8 cellular contexts compared by ENCODE assay signal in the genomic region with DNA sequence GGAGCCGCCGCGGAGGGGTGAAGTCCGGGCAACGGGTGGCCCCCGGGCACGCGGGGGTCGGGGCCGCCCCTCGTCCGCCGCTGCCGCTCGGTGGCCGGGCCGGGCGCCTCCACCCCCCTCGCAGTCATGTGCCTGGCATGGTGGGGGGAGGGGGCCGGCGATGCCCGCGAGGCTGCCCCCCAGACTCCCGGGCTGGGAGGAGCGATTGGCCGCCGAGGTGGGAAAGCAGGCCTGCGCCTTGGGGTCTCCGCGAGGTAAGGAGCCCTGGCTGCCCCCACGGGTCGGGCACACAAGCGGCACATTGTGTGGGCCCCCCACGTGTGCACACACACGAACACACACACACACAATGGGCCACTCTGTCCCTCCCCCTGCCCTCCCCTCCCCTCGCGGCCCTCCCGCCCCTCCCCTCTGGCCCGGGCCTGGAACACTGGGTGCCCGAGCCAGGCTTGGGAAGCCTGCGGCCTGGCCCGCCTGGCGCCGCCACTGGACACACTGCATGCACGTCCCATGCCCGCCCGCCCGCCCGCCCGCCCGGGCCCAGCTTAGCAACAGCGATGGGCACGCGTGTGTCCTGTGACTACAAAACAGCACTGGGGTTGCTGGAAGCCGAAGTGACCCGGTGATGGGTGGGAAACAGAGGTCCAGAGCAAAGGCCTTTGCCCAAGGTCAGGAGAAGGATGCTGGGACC. TPM values are rescaled to one million over a fixed set of nuclear protein-coding genes. Genes with fewer than 3 reads are reported as not detected.
DNase-seq lines count a peak whose midpoint lies in the region; ATAC-seq, FAIRE-seq and TF ChIP-seq lines count a peak whose summit lies in the region.

No MANE protein-coding gene starts in this region.

- H3F3A ChIP-seq in GM23338 (replicated peaks; ENCODE audit: low read depth): no peaks in the 10 kb centered on the region

- no peaks in the 10 kb centered on the region for H3K79me2 ChIP-seq in GM23338 (replicated peaks; ENCODE audit: insufficient read depth)
- H3K79me2 ChIP-seq in hepatocyte: no peaks in the 10 kb centered on the region

- in situ Hi-C loops in astrocyte of the cerebellum (cut with HindIII; ENCODE audit: low sequenced_read_pairs): no loop called here

- 64% methylated on average over 7 of the region's 56 CpGs for WGBS in hepatocyte (ENCODE audit: low lambda C conversion rate, missing lambda C conversion rate)

- H3K27ac ChIP-seq in GM23338 (ENCODE audit: low read depth) (no peak overlapping the region), hepatocyte (no peak overlapping the region), skin epidermis (peak overlapping the region in 7 of 21 experiments; percentile 14 to 72 (median 53))

- no peak overlapping the region for H3K27ac Mint-ChIP-seq in GM23338

- H3K27me3 Mint-ChIP-seq in GM23338 (ENCODE audit: insufficient read depth, low read depth, poor library complexity): peaks cover 4% of the 10 kb centered on the region

- DNase-seq in GM23338 (ENCODE audit: low spot score) (no peak), astrocyte of the cerebellum (ENCODE audit: low read depth) (no peak), hepatocyte (ENCODE audit: low spot score) (no peak), DMS153 treated with DMSO at 0.1 percent for 48 hours (lab: John Stamatoyannopoulos, UW; ENCODE audit: unreplicated experiment) (no peak), GM19239 (ENCODE audit: insufficient read length, low spot score) (no peak), activated gamma-delta T cell treated with Interleukin-2 at 50 U/mL for 16 hours (no peak)

- H3K4me3 Mint-ChIP-seq in GM23338: peak overlapping the region; percentile 66

- H3K36me3 ChIP-seq in GM23338 (ENCODE audit: insufficient read depth): no peaks in the 10 kb centered on the region
- H3K36me3 ChIP-seq in hepatocyte (replicated peaks; ENCODE audit: insufficient read depth, low read depth): no peaks in the 10 kb centered on the region

- H3K36me3 Mint-ChIP-seq in GM23338 (ENCODE audit: low read depth): peaks cover 6% of the 10 kb centered on the region; the same call in 2 of the 3 replicates

- TF ChIP-seq CTCF in GM23338 (conservative IDR thresholded peaks at IDR 0.05; ENCODE audit: low read depth in 2 of 2) (no peak), astrocyte of the cerebellum (IDR thresholded peaks at IDR 0.05; ENCODE audit: low read depth, low read length, missing control alignments) (no peak), hepatocyte (IDR thresholded peaks at IDR 0.05; ENCODE audit: poor library complexity) (no peak)

- no peaks in the 10 kb centered on the region; the same call in 1 of the 2 replicates for H3K4me1 ChIP-seq in GM23338 (ENCODE audit: insufficient read depth)
- peaks cover 10% of the 10 kb centered on the region for H3K4me1 ChIP-seq in hepatocyte (ENCODE audit: insufficient read depth)

- H4K20me1 ChIP-seq in GM23338 (replicated peaks; ENCODE audit: insufficient read depth): no peaks in the 10 kb centered on the region
- peaks cover 2% of the 10 kb centered on the region for H4K20me1 ChIP-seq in hepatocyte (ENCODE audit: insufficient read depth, poor library complexity, severe bottlenecking)

- H3K9me3 ChIP-seq in hepatocyte (ENCODE audit: low read depth): no peaks in the 10 kb centered on the region

- no peaks in the 10 kb centered on the region for H3K9me2 ChIP-seq in GM23338 (ENCODE audit: insufficient read depth)
- H3K9me2 ChIP-seq in hepatocyte (replicated peaks; ENCODE audit: insufficient read depth): no peaks in the 10 kb centered on the region

- H3K4me2 ChIP-seq in GM23338 (peak overlapping the region; percentile 66; the same call in 1 of the 2 replicates), hepatocyte (peak overlapping the region; percentile 76)

- H3K4me1 Mint-ChIP-seq in GM23338: peaks cover 13% of the 10 kb centered on the region

- ATAC-seq in GM23338: peak; percentile 2; the same call in 1 of the 3 replicates
- ATAC-seq in HG02798 (IDR thresholded peaks at IDR 0.05; ENCODE audit: poor library complexity, unreplicated experiment): no peak

- H2AFZ ChIP-seq in GM23338 (no peak overlapping the region), hepatocyte (no peak overlapping the region)

- H3K4me3 ChIP-seq in GM23338 (peak overlapping the region; percentile 48), astrocyte of the cerebellum (ENCODE audit: low read depth, low read length) (peak overlapping the region; percentile 30), hepatocyte (peak overlapping the region; percentile 13), skin epidermis (peak overlapping the region; percentile 8 to 47 (median 23))

- H3K27me3 ChIP-seq in GM23338 (ENCODE audit: insufficient read depth) (no peaks in the 10 kb centered on the region), hepatocyte (no peaks in the 10 kb centered on the region)

- peaks cover under 1% of the 10 kb centered on the region; the same call in 1 of the 3 replicates for H3K9me3 Mint-ChIP-seq in GM23338

- FAIRE-seq in GM19239 (lab: Jason Lieb, UNC): no peak

TF ChIP-seq in GM23338, 12 proteins besides CTCF, POLR2A, EP300 and RAD21 (continues in another document):
- TF ChIP-seq REST (IDR thresholded peaks at IDR 0.05; ENCODE audit: unreplicated experiment) (no peak), POLR2AphosphoS5 (IDR thresholded peaks at IDR 0.05; ENCODE audit: low read depth) (no peak), EZH2 (IDR thresholded peaks at IDR 0.05; ENCODE audit: low read depth, unreplicated experiment) (no peak), EZH2phosphoT487 (IDR thresholded peaks at IDR 0.05; ENCODE audit: unreplicated experiment) (no peak), JUNB (IDR thresholded peaks at IDR 0.05; ENCODE audit: unreplicated experiment) (no peak), NANOG (IDR thresholded peaks at IDR 0.05; ENCODE audit: borderline replicate concordance) (no peak), CREB1 (CRISPR knock-in tag; IDR thresholded peaks at IDR 0.05; ENCODE audit: low read depth) (no peak), ETS1 (IDR thresholded peaks at IDR 0.05) (no peak), STAT1 (IDR thresholded peaks at IDR 0.05; ENCODE audit: unreplicated experiment) (no peak), ZNF331 (CRISPR knock-in tag; IDR thresholded peaks at IDR 0.05; ENCODE audit: low read depth) (no peak), ZNF114 (CRISPR knock-in tag; IDR thresholded peaks at IDR 0.05) (no peak)

RNA-seq across cellular contexts. Expression of gene SLC6A8, which starts 1.3 kb away (rescaled TPM):
- total RNA-seq in GM23338 (2014; rRNA removed; shearing (Covaris generic)): 61.9 and 68.6 TPM in 2 replicates
- 19.5 and 22.2 TPM in 2 replicates for polyA plus RNA-seq in GM23338 (2016; fragmentation: Nextera tagmentation; extraction: Ambion mirVana)
- total RNA-seq in hepatocyte: 19.5 and 28.4 TPM in 2 replicates
- polyA plus RNA-seq in hepatocyte: 32.5 and 36.7 TPM in 2 replicates

RNA-seq across cellular contexts. Expression of gene PNCK, which starts 15.4 kb away (rescaled TPM):
- 5.4 and 11.9 TPM in 2 replicates for total RNA-seq in GM23338 (2014; rRNA removed; shearing (Covaris generic))
- 3.0 and 3.5 TPM in 2 replicates for polyA plus RNA-seq in GM23338 (2016; fragmentation: Nextera tagmentation; extraction: Ambion mirVana)
- 2.2 and 2.8 TPM in 2 replicates for total RNA-seq in hepatocyte
- 0.28 and 1.9 TPM in 2 replicates for polyA plus RNA-seq in hepatocyte

RNA-seq across cellular contexts. Expression of gene BCAP31, which starts 35.1 kb away (rescaled TPM):
- 85.0 and 104 TPM in 2 replicates for total RNA-seq in GM23338 (2014; rRNA removed; shearing (Covaris generic))
- 136 and 145 TPM in 2 replicates for polyA plus RNA-seq in GM23338 (2016; fragmentation: Nextera tagmentation; extraction: Ambion mirVana)
- 146 and 227 TPM in 2 replicates for total RNA-seq in hepatocyte
- 343 and 351 TPM in 2 replicates for polyA plus RNA-seq in hepatocyte

RNA-seq across cellular contexts. Expression of gene ABCD1, which starts 35.6 kb away (rescaled TPM):
- total RNA-seq in GM23338 (2014; rRNA removed; shearing (Covaris generic)): 4.0 and 8.9 TPM in 2 replicates
- polyA plus RNA-seq in GM23338 (2016; fragmentation: Nextera tagmentation; extraction: Ambion mirVana) (2.4 and 2.9 TPM in 2 replicates), hepatocyte (14.2 and 14.8 TPM in 2 replicates)
- 8.3 and 10.5 TPM in 2 replicates for total RNA-seq in hepatocyte

RNA-seq across cellular contexts. Expression of gene DUSP9, which starts 42.0 kb away (rescaled TPM):
- 3.4 and 3.9 TPM in 2 replicates for total RNA-seq in GM23338 (2014; rRNA removed; shearing (Covaris generic))
- polyA plus RNA-seq in GM23338 (2016; fragmentation: Nextera tagmentation; extraction: Ambion mirVana): 0.54 and 0.71 TPM in 2 replicates
- 86.2 and 87.3 TPM in 2 replicates for total RNA-seq in hepatocyte
- polyA plus RNA-seq in hepatocyte: 48.2 and 75.5 TPM in 2 replicates
